Comparison of ENCODE assay signal across 8 cellular contexts in the genomic region with DNA sequence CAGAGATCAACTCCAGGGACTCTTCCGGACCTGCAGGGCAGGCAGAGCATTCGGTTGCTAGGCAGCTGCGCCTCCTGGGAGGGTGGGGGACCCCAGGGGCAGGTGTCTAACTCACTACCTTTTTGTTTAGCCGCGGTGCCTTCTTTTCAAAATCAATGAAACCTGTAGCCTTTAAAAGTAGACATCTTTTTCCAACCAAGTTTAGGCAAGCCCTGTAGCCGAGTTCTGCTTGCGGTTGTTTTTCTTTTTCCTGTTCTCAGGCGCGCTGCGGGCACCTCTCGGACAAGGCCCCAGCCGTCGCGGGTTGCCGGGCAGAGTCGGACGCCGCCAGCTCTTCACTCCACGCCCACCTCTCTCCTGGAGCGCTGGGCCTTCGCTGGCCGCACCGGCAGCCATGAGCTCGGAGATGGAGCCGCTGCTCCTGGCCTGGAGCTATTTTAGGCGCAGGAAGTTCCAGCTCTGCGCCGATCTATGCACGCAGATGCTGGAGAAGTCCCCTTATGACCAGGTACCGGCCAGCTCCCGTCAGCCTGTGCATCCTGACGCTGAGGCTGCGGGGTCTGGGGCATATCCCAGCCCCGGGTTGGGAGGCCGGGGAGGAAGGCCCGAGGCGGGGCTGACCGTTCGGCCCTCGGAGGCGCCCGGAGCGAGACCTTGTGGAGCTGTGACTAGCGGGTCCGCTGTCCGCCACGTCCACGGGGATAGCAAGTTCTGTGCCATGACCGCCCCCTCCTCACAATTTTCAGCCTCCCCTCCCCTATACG. TPM values are rescaled to one million over a fixed set of nuclear protein-coding genes. Genes with fewer than 3 reads are reported as not detected.
DNase-seq lines count a peak whose midpoint lies in the region; ATAC-seq lines count a peak whose summit lies in the region.

A gene (plus strand): TSS at position 338 of the 764 bp plus-strand sequence. CDS start 57 bp downstream, at position 395.

- H3K27ac Mint-ChIP-seq in IgD-negative memory B cell, result peak within 1 kb of the TSS; percentile 100

- peak within 1 kb of the TSS; percentile 75 for H3K27ac ChIP-seq in epithelial cell of prostate

- peak within 1 kb of the TSS; percentile 62 for H3K4me3 ChIP-seq in mononuclear cell (ENCODE audit: low read length)

- H3K9me3 Mint-ChIP-seq in IgD-negative memory B cell, result no peaks in the 10 kb centered on the region

- H3K36me3 Mint-ChIP-seq in IgD-negative memory B cell, result no peaks in the 10 kb centered on the region

- peaks cover 2% of the 10 kb centered on the region for H3K27me3 Mint-ChIP-seq in IgD-negative memory B cell

- peaks cover 2 to 20% (median 15%) of the 10 kb centered on the region in 3 donors for H3K4me1 Mint-ChIP-seq in IgD-negative memory B cell

- peaks cover 15% of the 10 kb centered on the region for H3K4me1 ChIP-seq in mononuclear cell (ENCODE audit: insufficient read depth, low read length)

- peak; percentile 98 for ATAC-seq in GM21529 (IDR thresholded peaks at IDR 0.05; ENCODE audit: unreplicated experiment)

- H3K4me3 Mint-ChIP-seq in IgD-negative memory B cell, result peak within 1 kb of the TSS; percentile 83 to 98 (median 96)

- H3K9me3 ChIP-seq in mononuclear cell (ENCODE audit: low read depth, low read length), result no peaks in the 10 kb centered on the region

- H3K27me3 ChIP-seq in mononuclear cell (ENCODE audit: insufficient read depth, low read length), result peaks cover 5% of the 10 kb centered on the region

- DNase-seq in DMS114 treated with DMSO at 0.1 percent for 48 hours (lab: John Stamatoyannopoulos, UW; ENCODE audit: unreplicated experiment) (peak; percentile 79), OCI-M1 (lab: John Stamatoyannopoulos, UW) (peak; percentile 90), activated T-cell treated with anti-CD3 and anti-CD28 coated beads for 48 hours (ENCODE audit: low read depth) (peak; percentile 77), epithelial cell of prostate (ENCODE audit: low read depth, low spot score) (peak; percentile 58)
- DNase-seq in stimulated activated CD8-positive, alpha-beta memory T cell treated with anti-CD3 and anti-CD28 coated beads, Interleukin-2, amount 100 ng/mL, for 48 hours (ENCODE audit: low read depth in 2 of 2), result peak; percentile 66 to 71

RNA-seq across cellular contexts. Expression of the gene that starts here (rescaled TPM):
- polyA plus RNA-seq in IgD-negative memory B cell, result 2.2 TPM
- total RNA-seq in mononuclear cell, result 2.0 TPM

Comparison
In these comparisons a context has a peak if more than half of its experiments do, and no peak if none do; other contexts are left out.
1. Peak in every context shown above with its lines: DNase-seq, ATAC-seq, H3K4me3 ChIP-seq and H3K27ac ChIP-seq.